34 cellular contexts compared by ENCODE assay signal in the genomic region with DNA sequence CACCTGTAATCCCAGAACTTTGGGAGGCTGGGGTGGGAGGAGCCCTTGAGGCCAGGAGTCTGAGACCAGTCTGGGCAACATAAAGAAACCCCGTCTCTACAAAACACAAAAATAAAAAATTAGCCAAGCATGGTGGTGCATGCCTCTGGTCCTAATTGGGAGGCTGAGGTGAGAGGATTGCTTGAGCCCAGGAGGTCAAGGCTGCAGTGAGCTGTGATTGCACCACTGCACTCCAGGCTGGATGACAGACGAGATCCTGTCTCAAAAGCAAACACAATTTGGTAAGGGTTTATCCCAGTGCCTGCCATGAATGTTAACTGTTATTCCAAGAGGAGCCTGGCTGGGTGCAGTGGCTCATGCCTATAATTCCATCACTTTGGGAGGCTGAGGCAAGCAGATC.
"Had no signal": no experiment of that assay in that cellular context is flagged by ENCODE, and none has a peak within 500 bp of the region (broad histone marks: within the 10 kb centered on the region; RNA-seq: fewer than 3 reads in every experiment).

No MANE protein-coding gene starts in this region.

- H3K9me3 ChIP-seq: adrenal gland had no signal

- H3K36me3 ChIP-seq: adrenal gland, ascending aorta, brain microvascular endothelial cell, breast epithelium, cardiac muscle cell had no signal

- H3K27ac ChIP-seq: adrenal gland, ascending aorta, body of pancreas, brain microvascular endothelial cell, breast epithelium, cardiac muscle cell had no signal

- H3K4me1 ChIP-seq: adrenal gland, ascending aorta, body of pancreas, breast epithelium had no signal

- H3K27me3 ChIP-seq: adrenal gland, ascending aorta, body of pancreas, brain microvascular endothelial cell, breast epithelium, cardiac muscle cell had no signal

- FAIRE-seq: astrocyte, bronchial epithelial cell had no signal

- ATAC-seq: activated naive CD4-positive, alpha-beta T cell treated with anti-CD3 and anti-CD28 coated beads, Interleukin-2, amount 50 U/mL, for 72 hours; activated naive CD8-positive, alpha-beta T cell treated with anti-CD3 and anti-CD28 coated beads, Interleukin-2, amount 50 U/mL, for 24 hours; activated T-cell treated with anti-CD3 and anti-CD28 coated beads, Interleukin-2, amount 50 U/mL, for 4 hours; activated T-cell treated with anti-CD3 and anti-CD28 coated beads, Interleukin-2, amount 50 U/mL, for 72 hours; activated T-helper 17 cell treated with anti-CD3 and anti-CD28 coated beads, Interleukin-2, amount 50 U/mL, for 72 hours; body of pancreas had no signal

- H3K4me3 ChIP-seq: adrenal gland, ascending aorta, body of pancreas, breast epithelium, cardiac muscle cell had no signal

- DNase-seq: activated effector memory CD4-positive, alpha-beta T cell treated with anti-CD3 and anti-CD28 coated beads, Interleukin-2, amount 50 U/mL, for 16 hours; activated effector memory CD4-positive, alpha-beta T cell treated with Interleukin-2 at 50 U/mL for 16 hours; activated gamma-delta T cell; activated gamma-delta T cell treated with Interleukin-2 at 50 U/mL for 16 hours; activated naive CD4-positive, alpha-beta T cell; activated naive CD4-positive, alpha-beta T cell treated with anti-CD3 and anti-CD28 coated beads for 36 hours; activated naive CD4-positive, alpha-beta T cell treated with anti-CD3 and anti-CD28 coated beads, Interleukin-2, amount 10 ng/mL, durations not matched to agents 7 days and 5 days; activated naive CD4-positive, alpha-beta T cell treated with anti-CD3 and anti-CD28 coated beads, Interleukin-2, amount 50 U/mL, for 16 hours; activated naive CD4-positive, alpha-beta T cell treated with Interleukin-2 at 50 U/mL for 16 hours; activated naive CD8-positive, alpha-beta T cell treated with anti-CD3 and anti-CD28 coated beads for 36 hours; activated naive CD8-positive, alpha-beta T cell treated with anti-CD3 and anti-CD28 coated beads, Interleukin-2, amount 10 ng/mL, durations not matched to agents 7 days and 5 days; activated naive CD8-positive, alpha-beta T cell treated with anti-CD3 and anti-CD28 coated beads, Interleukin-2, amount 50 U/mL, for 24 hours; activated T-cell treated with anti-CD3 and anti-CD28 coated beads, Interleukin-2, amount 50 U/mL, for 1 hour; activated T-cell treated with anti-CD3 and anti-CD28 coated beads, Interleukin-2, amount 50 U/mL, for 24 hours; activated T-cell treated with anti-CD3 and anti-CD28 coated beads, Interleukin-2, amount 50 U/mL, for 4 hours; activated T-cell treated with anti-CD3 and anti-CD28 coated beads, Interleukin-2, amount 50 U/mL, for 48 hours; activated T-cell treated with anti-CD3 and anti-CD28 coated beads, Interleukin-2, amount 50 U/mL, for 72 hours; adrenal gland; amniotic stem cell; amygdala; anterior cingulate cortex; aorta; body of pancreas; brain microvascular endothelial cell; caudate nucleus; central memory CD4-positive, alpha-beta T cell; cerebellar nuclear complex had no signal
